In genomic region chr3:71533588-71533987, GRCh38 we compare ENCODE assay signal across 17 cellular contexts.
"Had no signal": no experiment of that assay in that cellular context is flagged by ENCODE, and none has a peak within 500 bp of the region (broad histone marks: within the 10 kb centered on the region; RNA-seq: fewer than 3 reads in every experiment).

No MANE protein-coding gene starts in this region.

- FAIRE-seq: bronchial epithelial cell, islet of Langerhans had no signal

- H3K9me3 ChIP-seq: left lung, tibial nerve had no signal

- H3K27me3 ChIP-seq: left lung, tibial nerve had no signal

- DNase-seq: activated B cell treated with CpG ODN at 0.5 μM for 24 hours; activated CD4-positive, alpha-beta T cell treated with anti-CD3 and anti-CD28 coated beads, Interleukin-2, amount 10 ng/mL, durations not matched to agents 7 days and 5 days; activated CD8-positive, alpha-beta memory T cell treated with anti-CD3 and anti-CD28 coated beads, Interleukin-2, amount 10 ng/mL, durations not matched to agents 7 days and 5 days; activated effector memory CD4-positive, alpha-beta T cell treated with anti-CD3 and anti-CD28 coated beads, Interleukin-2, amount 50 U/mL, for 16 hours; activated naive CD8-positive, alpha-beta T cell treated with anti-CD3 and anti-CD28 coated beads for 36 hours; activated T-cell treated with anti-CD3 and anti-CD28 coated beads, Interleukin-2, amount 50 U/mL, for 24 hours; anterior cingulate cortex; foreskin melanocyte; left lung; naive thymus-derived CD4-positive, alpha-beta T cell; right cardiac atrium; T-helper 1 cell had no signal

- ATAC-seq: activated CD8-positive, alpha-beta memory T cell treated with anti-CD3 and anti-CD28 coated beads, Interleukin-2, amount 10 ng/mL, durations not matched to agents 7 days and 5 days; naive thymus-derived CD4-positive, alpha-beta T cell; right cardiac atrium; stimulated activated memory B cell treated with anti-CD40 and anti-IgM and Interleukin-4, amounts not matched to agents 10 μg/mL and 1 μg/mL and 100 μg/mL, for 72 hours had no signal

- H3K4me3 ChIP-seq: left lung, SK-N-MC, tibial nerve had no signal

- H3K27ac ChIP-seq: SK-N-MC had no signal

- H3K36me3 ChIP-seq: left lung, tibial nerve had no signal
